ENCODE assay signal across 31 cellular contexts in the genomic region with DNA sequence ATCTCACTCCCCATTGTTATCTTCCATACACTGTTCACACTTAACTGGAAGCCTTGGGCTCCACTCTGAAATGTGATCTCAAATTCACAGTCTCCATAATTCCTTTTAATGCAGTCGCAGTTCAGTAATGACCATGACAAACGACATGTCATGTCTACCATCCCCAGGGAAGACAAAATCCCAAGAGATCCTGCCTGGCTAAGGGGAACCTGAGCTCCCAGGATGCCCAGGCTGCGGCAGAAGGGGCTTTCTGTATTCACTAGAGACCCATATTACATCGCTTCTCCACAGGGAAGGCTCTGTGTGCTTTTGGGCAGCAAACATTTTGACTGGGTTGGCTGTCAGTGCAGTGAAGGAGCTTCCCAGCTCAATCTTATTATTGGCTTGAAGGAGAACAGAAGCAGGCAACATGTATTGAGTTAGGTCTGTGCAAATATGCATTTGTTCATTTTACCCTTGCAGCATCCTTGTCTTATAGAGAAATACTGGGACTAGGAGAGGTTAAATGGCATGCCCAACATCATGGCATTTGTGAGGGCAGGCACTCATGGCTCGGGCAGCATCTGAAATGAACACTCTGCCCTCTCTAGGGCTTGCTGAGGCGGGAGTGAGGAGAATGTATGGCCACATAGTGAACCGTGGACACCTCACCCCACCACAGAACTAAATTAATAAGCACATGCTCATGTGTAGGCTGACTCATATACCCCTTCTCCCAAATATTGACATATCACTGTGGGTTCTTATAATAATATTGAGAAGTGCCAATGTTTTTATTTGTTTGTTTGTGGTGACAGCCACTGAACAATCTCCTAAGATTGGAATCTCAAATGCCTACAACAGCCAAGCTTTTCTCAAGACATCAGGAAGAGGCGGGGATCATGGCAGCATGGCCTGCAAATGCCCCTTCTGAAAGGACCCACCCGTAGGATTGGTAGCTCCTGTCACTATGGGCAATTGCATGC.
"Had no signal": no experiment of that assay in that cellular context is flagged by ENCODE, and none has a peak within 500 bp of the region (broad histone marks: within the 10 kb centered on the region; RNA-seq: fewer than 3 reads in every experiment).

No MANE protein-coding gene starts in this region.

- DNase-seq: activated CD4-positive, alpha-beta memory T cell treated with anti-CD3 and anti-CD28 coated beads for 36 hours; activated CD4-positive, alpha-beta T cell treated with anti-CD3 and anti-CD28 coated beads, Interleukin-2, amount 10 ng/mL, durations not matched to agents 24 days and 14 days; activated CD8-positive, alpha-beta memory T cell treated with anti-CD3 and anti-CD28 coated beads, Interleukin-2, amount 50 U/mL, for 4 hours; activated effector memory CD4-positive, alpha-beta T cell treated with anti-CD3 and anti-CD28 coated beads, Interleukin-2, amount 50 U/mL, for 16 hours; activated naive CD4-positive, alpha-beta T cell treated with anti-CD3 and anti-CD28 coated beads, Interleukin-2, amount 10 ng/mL, durations not matched to agents 7 days and 5 days; activated naive CD8-positive, alpha-beta T cell treated with anti-CD3 and anti-CD28 coated beads, Interleukin-2, amount 10 ng/mL, durations not matched to agents 7 days and 5 days; activated T-cell treated with anti-CD3 and anti-CD28 coated beads, Interleukin-2, amount 50 U/mL, for 1 hour; brain microvascular endothelial cell; caudate nucleus; cortex of kidney; effector memory CD8-positive, alpha-beta T cell; erythroblast; gastrocnemius medialis; hippocampal formation; left cardiac atrium; left ventricle myocardium superior; pancreas; retina; stimulated activated CD4-positive, alpha-beta T cell treated with anti-CD3 and anti-CD28 coated beads, Interleukin-1b, Interleukin-23, amount 100 ng/mL, for 48 hours; stimulated activated CD4-positive, alpha-beta T cell treated with anti-CD3 and anti-CD28 coated beads, Interleukin-4, amount 100 ng/mL, for 4 hours; stimulated activated CD8-positive, alpha-beta memory T cell treated with anti-CD3 and anti-CD28 coated beads, Interleukin-4, amount 100 ng/mL, for 48 hours; stimulated activated naive CD8-positive, alpha-beta T cell treated with anti-CD3 and anti-CD28 coated beads, Interleukin-15, amount 100 ng/mL, for 72 hours; substantia nigra; T1000; upper lobe of right lung; WERI-Rb-1 had no signal

- H3K36me3 ChIP-seq: brain microvascular endothelial cell, gastrocnemius medialis, neutrophil, pancreas, prostate gland, upper lobe of right lung, WERI-Rb-1 had no signal

- H3K9me3 ChIP-seq: gastrocnemius medialis, neutrophil, pancreas, prostate gland, upper lobe of right lung had no signal

- H3K4me1 ChIP-seq: gastrocnemius medialis, pancreas, prostate gland, upper lobe of right lung had no signal

- H3K4me2 ChIP-seq: smooth muscle cell had no signal

- ATAC-seq: activated CD4-positive, CD25-positive, alpha-beta regulatory T cell treated with anti-CD3 and anti-CD28 coated beads, Interleukin-2, amount 50 U/mL, for 24 hours; effector memory CD8-positive, alpha-beta T cell; gastrocnemius medialis; left cardiac atrium; left ventricle myocardium superior; pancreas; stimulated activated memory B cell treated with anti-CD40 and anti-IgM and Interleukin-4, amounts not matched to agents 10 μg/mL and 1 μg/mL and 100 μg/mL, for 72 hours; stimulated activated naive CD8-positive, alpha-beta T cell treated with anti-CD3 and anti-CD28 coated beads, Interleukin-15, amount 100 ng/mL, for 72 hours; upper lobe of right lung had no signal

- H3K4me3 ChIP-seq: gastrocnemius medialis, pancreas, prostate gland, smooth muscle cell, upper lobe of right lung had no signal

- H3K27ac ChIP-seq: brain microvascular endothelial cell, gastrocnemius medialis, neutrophil, pancreas, prostate gland, upper lobe of right lung, WERI-Rb-1 had no signal

- H3K27me3 ChIP-seq: brain microvascular endothelial cell had no signal
